8 cellular contexts compared by ENCODE assay signal in genomic region chr2:186848873-186849578, GRCh38. TPM values are rescaled to one million over a fixed set of nuclear protein-coding genes. Genes with fewer than 3 reads are reported as not detected.
DNase-seq lines count a peak whose midpoint lies in the region; ATAC-seq and TF ChIP-seq lines count a peak whose summit lies in the region.

Gene ZSWIM2, minus strand, starts transcription at chr2:186849170. Its CDS starts 40 bp downstream, at chr2:186849130.

- H3K27me3 ChIP-seq in neural progenitor cell (peaks cover 7% of the 10 kb centered on the region), vagina (no peaks in the 10 kb centered on the region)

- TF ChIP-seq POLR2A in vagina (IDR thresholded peaks at IDR 0.05), result no peak

- peaks cover 0 to 5% of the 10 kb centered on the region in 2 donors for H3K36me3 Mint-ChIP-seq in activated naive CD4-positive, alpha-beta T cell treated with anti-CD3 and anti-CD28 coated beads, Interleukin-2, amount 50 U/mL, for 72 hours
- H3K36me3 Mint-ChIP-seq in neural progenitor cell, result peaks cover 2% of the 10 kb centered on the region

- H4K20me1 ChIP-seq in neural progenitor cell (ENCODE audit: low read depth), result no peaks in the 10 kb centered on the region

- no peaks in the 10 kb centered on the region for H3K27me3 Mint-ChIP-seq in neural progenitor cell (ENCODE audit: insufficient read depth, low read depth)

- H3K4me2 ChIP-seq in neural progenitor cell, result peak within 1 kb of the TSS; percentile 80

- H3K27ac ChIP-seq in neural progenitor cell (no peak within 1 kb of the TSS), vagina (no peak within 1 kb of the TSS)

- DNase-seq in NCI-H2227 (lab: John Stamatoyannopoulos, UW; ENCODE audit: unreplicated experiment) (peak; percentile 98), head of caudate nucleus (peak; percentile 62 to 94 (median 85)), neural progenitor cell (ENCODE audit: low spot score) (peak; percentile 97), vagina (ENCODE audit: extremely low spot score in 2 of 2) (no peak), cerebellar nuclear complex (lab: John Stamatoyannopoulos, UW) (no peak)
- DNase-seq in activated naive CD4-positive, alpha-beta T cell treated with anti-CD3 and anti-CD28 coated beads, Interleukin-2, amount 50 U/mL, for 72 hours (ENCODE audit: low spot score in 2 of 2), result peak in 1 of 2 donors; percentile 14

- H3K79me2 ChIP-seq in neural progenitor cell (ENCODE audit: low read depth), result no peaks in the 10 kb centered on the region

- peak within 1 kb of the TSS; percentile 93 for H2AFZ ChIP-seq in neural progenitor cell (replicated peaks)

- peaks cover 0 to 5% of the 10 kb centered on the region in 2 donors for H3K9me3 Mint-ChIP-seq in activated naive CD4-positive, alpha-beta T cell treated with anti-CD3 and anti-CD28 coated beads, Interleukin-2, amount 50 U/mL, for 72 hours
- H3K9me3 Mint-ChIP-seq in neural progenitor cell, result peaks cover 8% of the 10 kb centered on the region

- ATAC-seq in GM18519 (IDR thresholded peaks at IDR 0.05; ENCODE audit: low FRiP score, unreplicated experiment) (peak; percentile 81), HG02981 (IDR thresholded peaks at IDR 0.05; ENCODE audit: unreplicated experiment) (peak; percentile 78)
- ATAC-seq in activated naive CD4-positive, alpha-beta T cell treated with anti-CD3 and anti-CD28 coated beads, Interleukin-2, amount 50 U/mL, for 72 hours, result peak; percentile 11 to 76

- H3F3A ChIP-seq in neural progenitor cell (ENCODE audit: low read depth), result peaks cover 18% of the 10 kb centered on the region

- intact Hi-C loops in head of caudate nucleus (cut with DNase I) (no loop called here), vagina (cut with DNase I) (no loop called here)

- peak within 1 kb of the TSS; percentile 85 for H3K4me3 Mint-ChIP-seq in neural progenitor cell

- no peaks in the 10 kb centered on the region for H3K9me3 ChIP-seq in neural progenitor cell (ENCODE audit: low read depth)
- H3K9me3 ChIP-seq in vagina, result no peaks in the 10 kb centered on the region

- H3K27ac Mint-ChIP-seq in activated naive CD4-positive, alpha-beta T cell treated with anti-CD3 and anti-CD28 coated beads, Interleukin-2, amount 50 U/mL, for 72 hours, result no peak within 1 kb of the TSS
- peak within 1 kb of the TSS; percentile 78 for H3K27ac Mint-ChIP-seq in neural progenitor cell

- H3K4me1 ChIP-seq in neural progenitor cell (peaks cover 5% of the 10 kb centered on the region), vagina (peaks cover 4% of the 10 kb centered on the region)

- peaks cover 25% of the 10 kb centered on the region for H3K4me1 Mint-ChIP-seq in neural progenitor cell

- peak within 1 kb of the TSS; percentile 42 for H3K4me3 ChIP-seq in neural progenitor cell
- H3K4me3 ChIP-seq in vagina, result peak within 1 kb of the TSS; percentile 37 to 55

- no peak for TF ChIP-seq CTCF in neural progenitor cell (IDR thresholded peaks at IDR 0.05)
- TF ChIP-seq CTCF in vagina (IDR thresholded peaks at IDR 0.05), result no peak

- H3K36me3 ChIP-seq in neural progenitor cell (no peaks in the 10 kb centered on the region), vagina (no peaks in the 10 kb centered on the region)

- no peak within 1 kb of the TSS for H3K9ac ChIP-seq in neural progenitor cell

RNA-seq across cellular contexts. Expression of gene ZSWIM2, which starts in this region (rescaled TPM):
- not detected for total RNA-seq in activated naive CD4-positive, alpha-beta T cell treated with anti-CD3 and anti-CD28 coated beads, Interleukin-2, amount 50 U/mL, for 72 hours
- total RNA-seq in neural progenitor cell (ENCODE audit: low replicate concordance) (0.39 TPM in 1 of 2 replicates, not detected in the other), vagina (not detected)

Comparison
In these comparisons a context has a peak if more than half of its experiments do, and no peak if none do; other contexts are left out.
1. Peak in ATAC-seq in activated naive CD4-positive, alpha-beta T cell treated with anti-CD3 and anti-CD28 coated beads, Interleukin-2, amount 50 U/mL, for 72 hours; RNA of the gene not detected or under 1 TPM.
2. Peak in DNase-seq, H3K4me3 ChIP-seq and H3K4me2 ChIP-seq in neural progenitor cell; RNA of the gene not detected or under 1 TPM.
3. DNase-seq: peak in NCI-H2227 (single experiment) and head of caudate nucleus (42 of 42); none in vagina (0 of 2) and cerebellar nuclear complex (0 of 2).
4. Peak in every context shown above with its lines, with median percentiles within 50 percentile points of each other: ATAC-seq.